Comparison of ENCODE assay signal across 12 cellular contexts in the genomic region with DNA sequence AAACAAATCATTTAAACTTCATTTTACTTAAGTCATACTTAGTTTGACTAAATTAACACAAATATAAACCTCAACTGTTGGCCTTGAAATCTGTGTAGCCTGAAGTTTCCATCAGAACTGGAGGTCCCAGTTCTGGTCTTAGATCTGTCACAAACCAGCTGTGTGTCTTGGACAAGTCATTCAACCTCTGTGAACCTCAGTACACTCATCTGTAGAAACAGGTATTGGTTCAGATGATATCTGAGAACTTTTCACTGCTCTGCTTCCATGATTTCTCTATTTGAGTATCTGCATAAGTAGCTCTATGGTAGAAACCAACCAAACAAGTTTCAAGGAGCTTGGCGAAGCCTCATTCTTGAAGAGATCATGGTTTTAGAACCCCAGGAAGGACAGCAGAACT.
DNase-seq lines count a peak whose midpoint lies in the region; ATAC-seq and TF ChIP-seq lines count a peak whose summit lies in the region.
"Had no signal": no experiment of that assay in that cellular context is flagged by ENCODE, and none has a peak within 500 bp of the region (broad histone marks: within the 10 kb centered on the region; RNA-seq: fewer than 3 reads in every experiment).

No MANE protein-coding gene starts in this region.

- DNase-seq in DMS53 treated with DMSO at 0.1 percent for 48 hours (lab: John Stamatoyannopoulos, UW; ENCODE audit: unreplicated experiment) = peak; percentile 14
- DNase-seq in NCI-H510A (lab: John Stamatoyannopoulos, UW) = peak; percentile 60
- DNase-seq in kidney tubule cell (ENCODE audit: low spot score) = no peak
- no peak for DNase-seq in stimulated activated CD4-positive, alpha-beta T cell treated with anti-CD3 and anti-CD28 coated beads, Interleukin-1b, Interleukin-23, amount 100 ng/mL, for 48 hours
- DNase-seq in erythroblast (lab: John Stamatoyannopoulos, UW) = no peak
- DNase-seq: AML-193, KBM-7, NCI-H1694, NCI-H446 had no signal

- ATAC-seq in GM21390 (IDR thresholded peaks at IDR 0.05; ENCODE audit: unreplicated experiment) (peak; percentile 50), HG02885 (IDR thresholded peaks at IDR 0.05; ENCODE audit: poor library complexity, unreplicated experiment) (peak; percentile 35)
- ATAC-seq: Right ventricle myocardium inferior had no signal

- TF ChIP-seq POLR2A in erythroblast (IDR thresholded peaks at IDR 0.05; ENCODE audit: low read length) = no peak

Comparison
In these comparisons a context has a peak if more than half of its experiments do, and no peak if none do; other contexts are left out.
1. DNase-seq: peak in DMS53 treated with DMSO at 0.1 percent for 48 hours (single experiment) and NCI-H510A (single experiment); none in kidney tubule cell (single experiment), stimulated activated CD4-positive, alpha-beta T cell treated with anti-CD3 and anti-CD28 coated beads, Interleukin-1b, Interleukin-23, amount 100 ng/mL, for 48 hours (single experiment) and erythroblast (0 of 2).